In genomic region chr2:63841254-63842022, GRCh38 we compare ENCODE assay signal across 8 cellular contexts. TPM values are rescaled to one million over a fixed set of nuclear protein-coding genes. Genes with fewer than 3 reads are reported as not detected.
DNase-seq lines count a peak whose midpoint lies in the region; ATAC-seq and TF ChIP-seq lines count a peak whose summit lies in the region.

Gene UGP2 (plus strand): TSS chr2:63841896. CDS start chr2:63842186, 290 bp downstream.

- CTCF ChIA-PET in AG04449 (lab: Yijun Ruan, JAX), result interaction anchor here (0.8 to 3.0 kb wide), 13 partner anchors 8 to 183 kb away, joined by 3 to 23 read pairs (median 4); no protein-coding TSS in a partner anchor
- CTCF ChIA-PET in activated B cell treated with CpG ODN at 0.5 μM for 24 hours (lab: Charles Lee), result interaction anchor here (1.6 to 1.9 kb wide), 3 partner anchors 20 to 149 kb away, joined by 4 to 12 read pairs (median 9); no protein-coding TSS in a partner anchor

- peaks cover 53% of the 10 kb centered on the region for H3K4me1 Mint-ChIP-seq in activated B cell treated with CpG ODN at 0.5 μM for 24 hours

- H3K4me3 ChIP-seq in AG04449 (ENCODE audit: low read depth, low read length), result peak within 1 kb of the TSS; percentile 83

- no peaks in the 10 kb centered on the region for H3K9me3 Mint-ChIP-seq in activated B cell treated with CpG ODN at 0.5 μM for 24 hours

- TF ChIP-seq CTCF in AG04449 (IDR thresholded peaks at IDR 0.05; ENCODE audit: insufficient read depth, low read length, missing control alignments) (peak; percentile 33), activated B cell treated with CpG ODN at 0.5 μM for 24 hours (IDR thresholded peaks at IDR 0.05) (no peak)

- ATAC-seq in GM18873 (IDR thresholded peaks at IDR 0.05; ENCODE audit: low FRiP score, unreplicated experiment), result peak; percentile 42
- peak; percentile 65 for ATAC-seq in HG03159 (IDR thresholded peaks at IDR 0.05; ENCODE audit: unreplicated experiment)
- ATAC-seq in activated B cell treated with CpG ODN at 0.5 μM for 24 hours (ENCODE audit: low read depth), result peak; percentile 68

- peak within 1 kb of the TSS; percentile 94 for H3K27ac ChIP-seq in caudate nucleus (ENCODE audit: low read depth, low read length)

- peaks cover 15% of the 10 kb centered on the region for H3K36me3 Mint-ChIP-seq in activated B cell treated with CpG ODN at 0.5 μM for 24 hours (ENCODE audit: low read depth)

- peak within 1 kb of the TSS; percentile 97 for H3K4me3 Mint-ChIP-seq in activated B cell treated with CpG ODN at 0.5 μM for 24 hours

- H3K27ac Mint-ChIP-seq in activated B cell treated with CpG ODN at 0.5 μM for 24 hours, result peak within 1 kb of the TSS; percentile 97

- POLR2A ChIA-PET in AG04449 (lab: Yijun Ruan, JAX) (interaction anchor here (0.6 to 3.3 kb wide), 19 partner anchors 9 to 1263 kb away, joined by 3 to 34 read pairs (median 4); partner anchors contain the start of genes MDH1 and WDPCP), activated B cell treated with CpG ODN at 0.5 μM for 24 hours (lab: Charles Lee) (interaction anchor here (0.6 to 3.7 kb wide), 15 partner anchors 10 to 1765 kb away, joined by 3 to 39 read pairs (median 5); partner anchors contain the start of genes ACTR2, AFTPH, MDH1 and RAB1A)

- intact Hi-C loops in activated B cell treated with CpG ODN at 0.5 μM for 24 hours (cut with micrococcal nuclease), result loop anchor here (1.0 to 10.0 kb wide), 10 partner anchors 20 to 1647 kb away; partner anchors contain the start of genes ACTR2, AFTPH, B3GNT2 and EHBP1

- DNase-seq in AG04449 (ENCODE audit: low read depth, low spot score) (peak; percentile 72), NCI-H345 (lab: John Stamatoyannopoulos, UW) (peak; percentile 92), activated B cell treated with CpG ODN at 0.5 μM for 24 hours (peak; percentile 75), caudate nucleus (lab: John Stamatoyannopoulos, UW) (peak in 59 of 61 donors; percentile 13 to 83 (median 64)), islet precursor cell (peak; percentile 98)
- peak; percentile 91 for DNase-seq in stimulated activated CD4-positive, alpha-beta T cell treated with anti-CD3 and anti-CD28 coated beads, Interleukin-15, amount 100 ng/mL, for 24 hours

- H3K27me3 Mint-ChIP-seq in activated B cell treated with CpG ODN at 0.5 μM for 24 hours, result peaks cover 1% of the 10 kb centered on the region

RNA-seq across cellular contexts. Expression of gene UGP2, which starts in this region (rescaled TPM):
- total RNA-seq in activated B cell treated with CpG ODN at 0.5 μM for 24 hours, result 69.8 and 73.5 TPM in 2 replicates

Comparison
In these comparisons a context has a peak if more than half of its experiments do, and no peak if none do; other contexts are left out.
1. Peak in every context shown above with its lines: DNase-seq, ATAC-seq, H3K4me3 ChIP-seq and H3K27ac ChIP-seq.